In the genomic region with DNA sequence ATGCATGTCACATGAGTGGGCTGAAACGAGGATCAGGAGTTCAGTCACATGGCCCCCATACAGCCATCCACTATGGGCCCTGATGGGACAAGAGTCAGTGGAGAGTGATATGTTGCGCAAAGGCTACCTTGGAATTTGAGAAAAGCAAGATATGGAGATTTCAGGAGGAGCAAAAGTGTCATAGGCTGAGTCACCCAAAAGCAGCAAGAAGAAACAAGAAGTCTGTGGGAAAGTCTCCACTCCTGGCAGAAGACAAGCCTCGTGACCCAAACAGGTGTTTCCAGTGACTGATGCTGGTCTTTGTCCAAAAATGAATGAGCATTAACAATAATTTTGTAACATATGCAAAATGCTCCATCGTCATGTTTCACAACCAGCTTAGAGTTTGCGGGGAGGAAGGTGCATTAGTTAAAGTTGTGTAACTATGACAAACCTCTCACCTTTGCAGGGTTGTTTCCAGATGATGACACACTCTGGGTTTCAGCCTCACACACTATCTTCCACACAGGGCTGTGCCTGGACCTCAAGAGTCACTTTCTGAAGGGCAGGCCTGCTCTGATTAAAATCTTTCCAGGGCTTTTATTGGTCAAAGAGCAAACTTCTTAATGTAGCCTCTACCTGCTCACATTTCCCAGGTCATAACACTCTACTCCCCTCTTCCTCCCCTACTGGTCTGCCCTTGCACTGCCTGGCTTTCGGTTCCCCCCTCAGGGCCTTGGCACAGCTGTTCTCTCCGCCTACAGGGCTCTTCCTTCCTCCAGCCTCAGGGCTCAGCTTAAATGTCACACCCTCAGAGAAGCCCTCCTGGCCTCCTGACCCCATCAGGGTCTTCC, we compare ENCODE assay signal across 9 cellular contexts. TPM values are rescaled to one million over a fixed set of nuclear protein-coding genes. Genes with fewer than 3 reads are reported as not detected.
A peak's percentile ranks its signal among the peaks of the same experiment; 100 is the strongest.
DNase-seq lines count a peak whose midpoint lies in the region; ATAC-seq, FAIRE-seq and TF ChIP-seq lines count a peak whose summit lies in the region.
"Had no signal": no experiment of that assay in that cellular context is flagged by ENCODE, and none has a peak within 500 bp of the region (broad histone marks: within the 10 kb centered on the region; RNA-seq: fewer than 3 reads in every experiment).

No MANE protein-coding gene starts in this region.

- peaks cover 17% of the 10 kb centered on the region for H3K4me1 ChIP-seq in A549
- peaks cover 0 to 9% (median 4%) of the 10 kb centered on the region in 4 donors for H3K4me1 ChIP-seq in Peyer's patch
- H3K4me1 ChIP-seq in colonic mucosa: no peaks in the 10 kb centered on the region

- CTCF ChIA-PET in A549 (lab: Yijun Ruan, JAX): interaction anchor here (0.9 to 7.2 kb wide), 8 partner anchors 11 to 92 kb away, joined by 3 to 30 read pairs (median 4); partner anchors contain the start of genes HTD2 and RPP14

- peak in 1 of 2 experiments; percentile 31 for DNase-seq in A549 (ENCODE audit: low read depth in 1 of 2, low spot score in 1 of 2)
- peak in 2 of 3 donors; percentile 67 to 70 for DNase-seq in Peyer's patch
- peak; percentile 17 to 41 for DNase-seq in foreskin fibroblast
- DNase-seq in colonic mucosa: no peak
- DNase-seq in NCI-H187 (lab: John Stamatoyannopoulos, UW): no peak
- no peak for DNase-seq in cerebellum (ENCODE audit: low spot score)

- TF ChIP-seq CTCF in A549 (IDR thresholded peaks at IDR 0.05) (no peak), Peyer's patch (IDR thresholded peaks at IDR 0.05) (peak in 3 of 6 experiments; percentile 22 to 25 (median 22)), foreskin fibroblast (IDR thresholded peaks at IDR 0.05; ENCODE audit: low read depth, low read length) (no peak), colonic mucosa (IDR thresholded peaks at IDR 0.05) (no peak)

- intact Hi-C loops in colonic mucosa (cut with DNase I): no loop called here

- 73% methylated on average over 7 of the region's 7 CpGs for WGBS in A549 (ENCODE audit: missing lambda C conversion rate)

- no peak for TF ChIP-seq RAD21 in A549 (conservative IDR thresholded peaks at IDR 0.05 in 1 of 2, IDR thresholded peaks at IDR 0.05 in 1 of 2)

- H3K4me2 ChIP-seq in A549: peak overlapping the region; percentile 22; the same call in 1 of the 3 replicates

- POLR2A ChIA-PET in A549 (lab: Yijun Ruan, JAX): no interaction called here

- no peak for TF ChIP-seq EP300 in A549 (IDR thresholded peaks at IDR 0.05)

- TF ChIP-seq POLR2A in A549 (IDR thresholded peaks at IDR 0.05; ENCODE audit: low read length): no peak
- TF ChIP-seq POLR2A in Peyer's patch (IDR thresholded peaks at IDR 0.05): no peak

- no peaks in the 10 kb centered on the region for H3K9me3 ChIP-seq in A549
- no peaks in the 10 kb centered on the region for H3K9me3 ChIP-seq in Peyer's patch
- H3K9me3 ChIP-seq in colonic mucosa: no peaks in the 10 kb centered on the region

- ATAC-seq in A549 (0 out of 6 replicates have a peak, but pooled peaks of 1 of the 2 experiments have one; percentile 20), GM18861 (IDR thresholded peaks at IDR 0.05; ENCODE audit: unreplicated experiment) (peak; percentile 63), HG02943 (IDR thresholded peaks at IDR 0.05; ENCODE audit: low read depth, unreplicated experiment) (peak; percentile 79)

- H3K27me3 ChIP-seq in Peyer's patch: no peaks in the 10 kb centered on the region
- no peaks in the 10 kb centered on the region for H3K27me3 ChIP-seq in colonic mucosa

- no peak overlapping the region for H3K4me3 ChIP-seq in A549
- H3K4me3 ChIP-seq in Peyer's patch: no peak overlapping the region
- H3K4me3 ChIP-seq in foreskin fibroblast (ENCODE audit: low read depth in 1 of 2, low read length in 2 of 2): no peak overlapping the region
- no peak overlapping the region for H3K4me3 ChIP-seq in colonic mucosa

- no peaks in the 10 kb centered on the region for H3K36me3 ChIP-seq in Peyer's patch
- H3K36me3 ChIP-seq in colonic mucosa: no peaks in the 10 kb centered on the region

- H3K9ac ChIP-seq in colonic mucosa (ENCODE audit: low read depth in 2 of 2, low read length in 2 of 2): peak overlapping the region in 1 of 2 donors; percentile 24

- H3K27ac ChIP-seq in A549 (peak overlapping the region in 1 of 2 experiments; percentile 29; a peak in 2 of 6 replicates), Peyer's patch (peak overlapping the region in 2 of 4 donors; percentile 56 to 72), colonic mucosa (no peak overlapping the region)

- no peak for FAIRE-seq in A549 (lab: Jason Lieb, UNC)
- FAIRE-seq: endothelial cell of umbilical vein had no signal

TF ChIP-seq in A549, 52 proteins besides CTCF, POLR2A, EP300 and RAD21:
- no peak for TF ChIP-seq PHF8 (IDR thresholded peaks at IDR 0.05; ENCODE audit: borderline replicate concordance, low read depth)
- TF ChIP-seq SREBF2 (IDR thresholded peaks at IDR 0.05): no peak
- TF ChIP-seq ZSCAN20 (CRISPR knock-in tag; IDR thresholded peaks at IDR 0.05): no peak
- no peak for TF ChIP-seq FOXS1 (CRISPR knock-in tag; IDR thresholded peaks at IDR 0.05)
- no peak for TF ChIP-seq ESRRA (IDR thresholded peaks at IDR 0.05; ENCODE audit: borderline replicate concordance, low read length)
- no peak for TF ChIP-seq TFCP2L1 (CRISPR knock-in tag; IDR thresholded peaks at IDR 0.05)
- peak; percentile 2 for TF ChIP-seq MAFK (IDR thresholded peaks at IDR 0.05; ENCODE audit: partially characterized antibody)
- peak in 1 of 2 experiments; percentile 64; a peak in 2 of 4 replicates for TF ChIP-seq CEBPB (IDR thresholded peaks at IDR 0.05)
- no peak for TF ChIP-seq GATA3 (IDR thresholded peaks at IDR 0.05; ENCODE audit: borderline replicate concordance)
- no peak for TF ChIP-seq HEYL (CRISPR knock-in tag; IDR thresholded peaks at IDR 0.05)
- TF ChIP-seq CHD2 (IDR thresholded peaks at IDR 0.05; ENCODE audit: low read length, partially characterized antibody): no peak
- TF ChIP-seq RFX5 (IDR thresholded peaks at IDR 0.05): no peak
- no peak for TF ChIP-seq HES2 (IDR thresholded peaks at IDR 0.05)
- TF ChIP-seq HOXB5 (CRISPR knock-in tag; IDR thresholded peaks at IDR 0.05): no peak
- TF ChIP-seq FOSB (CRISPR knock-in tag; IDR thresholded peaks at IDR 0.05): no peak
- TF ChIP-seq CHD4 (IDR thresholded peaks at IDR 0.05; ENCODE audit: borderline replicate concordance): no peak
- TF ChIP-seq E2F6 (IDR thresholded peaks at IDR 0.05; ENCODE audit: borderline replicate concordance, low read depth): no peak
- no peak for TF ChIP-seq POLR2AphosphoS2 (conservative IDR thresholded peaks at IDR 0.05; ENCODE audit: low read length)
- TF ChIP-seq FOSL2 (IDR thresholded peaks at IDR 0.05): no peak
- no peak for TF ChIP-seq FOSL2 (CRISPR knock-in tag; IDR thresholded peaks at IDR 0.05)
- no peak for TF ChIP-seq ZNF302 (CRISPR knock-in tag; IDR thresholded peaks at IDR 0.05)
- TF ChIP-seq EHMT2 (IDR thresholded peaks at IDR 0.05; ENCODE audit: low read depth): no peak
- TF ChIP-seq TP53 (CRISPR knock-in tag; IDR thresholded peaks at IDR 0.05): no peak
- TF ChIP-seq NR3C1 (IDR thresholded peaks at IDR 0.05): no peak
- TF ChIP-seq KDM1A (IDR thresholded peaks at IDR 0.05; ENCODE audit: low read depth): no peak
- TF ChIP-seq, protein P1, sequence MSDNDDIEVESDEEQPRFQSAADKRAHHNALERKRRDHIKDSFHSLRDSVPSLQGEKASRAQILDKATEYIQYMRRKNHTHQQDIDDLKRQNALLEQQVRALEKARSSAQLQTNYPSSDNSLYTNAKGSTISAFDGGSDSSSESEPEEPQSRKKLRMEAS (IDR thresholded peaks at IDR 0.05): no peak
- TF ChIP-seq, protein P2, sequence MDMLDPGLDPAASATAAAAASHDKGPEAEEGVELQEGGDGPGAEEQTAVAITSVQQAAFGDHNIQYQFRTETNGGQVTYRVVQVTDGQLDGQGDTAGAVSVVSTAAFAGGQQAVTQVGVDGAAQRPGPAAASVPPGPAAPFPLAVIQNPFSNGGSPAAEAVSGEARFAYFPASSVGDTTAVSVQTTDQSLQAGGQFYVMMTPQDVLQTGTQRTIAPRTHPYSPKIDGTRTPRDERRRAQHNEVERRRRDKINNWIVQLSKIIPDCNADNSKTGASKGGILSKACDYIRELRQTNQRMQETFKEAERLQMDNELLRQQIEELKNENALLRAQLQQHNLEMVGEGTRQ (IDR thresholded peaks at IDR 0.05): peak; percentile 48; the same call in 1 of the 2 replicates

RNA-seq across cellular contexts. Expression of gene DNASE1L3, which starts 3.9 kb away (rescaled TPM):
- polyA plus RNA-seq in A549 (2011; rRNA removed) (0.19 TPM in 1 of 2 replicates, not detected in the other), A549 (2017; fragmentation: RNase III; extraction: RNeasy Plus Mini Kit Qiagen cat#74134 plus additional on column Dnase treatment) (not detected in 3 replicates)
- polyA plus RNA-seq in A549 (2012; cell fraction: cytosol; rRNA removed): 0.08 TPM in 1 of 2 replicates, not detected in the other
- not detected in 2 replicates for polyA plus RNA-seq in A549 (2012; cell fraction: nucleus; rRNA removed)
- 0.49 TPM in 1 of 2 replicates, not detected in the other for polyA minus RNA-seq in A549 (2011; rRNA and poly(A)+ RNA removed)
- total RNA-seq in Peyer's patch (10 to 100 TPM in 1 of 4 donors, 1 to 10 TPM in 3; 1.9 to 47.0 (median 3.9) TPM), colonic mucosa (1 to 10 TPM; 2.2 to 6.2 TPM), cerebellum (0.54 TPM)

RNA-seq across cellular contexts. Expression of gene ABHD6, which starts 22.9 kb away (rescaled TPM):
- 10.1 and 13.8 TPM in 2 replicates for polyA plus RNA-seq in A549 (2011; rRNA removed)
- polyA plus RNA-seq in A549 (2012; cell fraction: cytosol; rRNA removed): 7.2 and 8.2 TPM in 2 replicates
- polyA plus RNA-seq in A549 (2012; cell fraction: nucleus; rRNA removed): 5.9 and 6.0 TPM in 2 replicates
- polyA plus RNA-seq in A549 (2017; fragmentation: RNase III; extraction: RNeasy Plus Mini Kit Qiagen cat#74134 plus additional on column Dnase treatment): 5.7 to 6.6 TPM (median 6.0 TPM) in 3 replicates
- 18.0 and 23.1 TPM in 2 replicates for polyA minus RNA-seq in A549 (2011; rRNA and poly(A)+ RNA removed)
- total RNA-seq in Peyer's patch: 10 to 100 TPM in 3 of 4 donors, 1 to 10 TPM in 1; 9.1 to 97.6 (median 55.7) TPM
- total RNA-seq in colonic mucosa: 10 to 100 TPM; 16.5 to 24.5 TPM
- total RNA-seq in cerebellum: 21.7 TPM

Comparison
In these comparisons a context has a peak if more than half of its experiments do, and no peak if none do; other contexts are left out.
1. DNase-seq: peak in Peyer's patch (2 of 3) and foreskin fibroblast (2 of 2); none in colonic mucosa (single experiment), NCI-H187 (0 of 2) and cerebellum (single experiment).